ENCODE assay signal across 31 cellular contexts in genomic region chr4:10298681-10299080, GRCh38.
"Had no signal": no experiment of that assay in that cellular context is flagged by ENCODE, and none has a peak within 500 bp of the region (broad histone marks: within the 10 kb centered on the region; RNA-seq: fewer than 3 reads in every experiment).

No MANE protein-coding gene starts in this region.

- H3K27me3 ChIP-seq: ascending aorta, body of pancreas, brain microvascular endothelial cell, breast epithelium, cardiac muscle cell had no signal

- H3K36me3 ChIP-seq: adrenal gland, ascending aorta, brain microvascular endothelial cell, breast epithelium, cardiac muscle cell had no signal

- DNase-seq: activated effector memory CD4-positive, alpha-beta T cell treated with anti-CD3 and anti-CD28 coated beads, Interleukin-2, amount 50 U/mL, for 16 hours; activated effector memory CD4-positive, alpha-beta T cell treated with Interleukin-2 at 50 U/mL for 16 hours; activated gamma-delta T cell; activated gamma-delta T cell treated with Interleukin-2 at 50 U/mL for 16 hours; activated naive CD4-positive, alpha-beta T cell; activated naive CD4-positive, alpha-beta T cell treated with anti-CD3 and anti-CD28 coated beads for 36 hours; activated naive CD4-positive, alpha-beta T cell treated with anti-CD3 and anti-CD28 coated beads, Interleukin-2, amount 10 ng/mL, durations not matched to agents 7 days and 5 days; activated naive CD4-positive, alpha-beta T cell treated with anti-CD3 and anti-CD28 coated beads, Interleukin-2, amount 50 U/mL, for 16 hours; activated naive CD4-positive, alpha-beta T cell treated with Interleukin-2 at 50 U/mL for 16 hours; activated naive CD8-positive, alpha-beta T cell treated with anti-CD3 and anti-CD28 coated beads for 36 hours; activated naive CD8-positive, alpha-beta T cell treated with anti-CD3 and anti-CD28 coated beads, Interleukin-2, amount 10 ng/mL, durations not matched to agents 7 days and 5 days; activated naive CD8-positive, alpha-beta T cell treated with anti-CD3 and anti-CD28 coated beads, Interleukin-2, amount 50 U/mL, for 24 hours; activated T-cell treated with anti-CD3 and anti-CD28 coated beads, Interleukin-2, amount 50 U/mL, for 1 hour; activated T-cell treated with anti-CD3 and anti-CD28 coated beads, Interleukin-2, amount 50 U/mL, for 24 hours; activated T-cell treated with anti-CD3 and anti-CD28 coated beads, Interleukin-2, amount 50 U/mL, for 4 hours; activated T-cell treated with anti-CD3 and anti-CD28 coated beads, Interleukin-2, amount 50 U/mL, for 48 hours; activated T-cell treated with anti-CD3 and anti-CD28 coated beads, Interleukin-2, amount 50 U/mL, for 72 hours; adrenal gland; amniotic stem cell; amygdala; aorta; body of pancreas; brain microvascular endothelial cell; caudate nucleus; central memory CD4-positive, alpha-beta T cell; cerebellar nuclear complex had no signal

- H3K27ac ChIP-seq: adrenal gland, ascending aorta, body of pancreas, brain microvascular endothelial cell, cardiac muscle cell had no signal

- FAIRE-seq: astrocyte, bronchial epithelial cell had no signal

- H3K4me1 ChIP-seq: adrenal gland, ascending aorta, body of pancreas had no signal

- H3K4me3 ChIP-seq: adrenal gland, ascending aorta, body of pancreas, breast epithelium, cardiac muscle cell had no signal

- H3K9me3 ChIP-seq: adrenal gland, ascending aorta, body of pancreas, breast epithelium had no signal
